8 cellular contexts compared by ENCODE assay signal in the genomic region with DNA sequence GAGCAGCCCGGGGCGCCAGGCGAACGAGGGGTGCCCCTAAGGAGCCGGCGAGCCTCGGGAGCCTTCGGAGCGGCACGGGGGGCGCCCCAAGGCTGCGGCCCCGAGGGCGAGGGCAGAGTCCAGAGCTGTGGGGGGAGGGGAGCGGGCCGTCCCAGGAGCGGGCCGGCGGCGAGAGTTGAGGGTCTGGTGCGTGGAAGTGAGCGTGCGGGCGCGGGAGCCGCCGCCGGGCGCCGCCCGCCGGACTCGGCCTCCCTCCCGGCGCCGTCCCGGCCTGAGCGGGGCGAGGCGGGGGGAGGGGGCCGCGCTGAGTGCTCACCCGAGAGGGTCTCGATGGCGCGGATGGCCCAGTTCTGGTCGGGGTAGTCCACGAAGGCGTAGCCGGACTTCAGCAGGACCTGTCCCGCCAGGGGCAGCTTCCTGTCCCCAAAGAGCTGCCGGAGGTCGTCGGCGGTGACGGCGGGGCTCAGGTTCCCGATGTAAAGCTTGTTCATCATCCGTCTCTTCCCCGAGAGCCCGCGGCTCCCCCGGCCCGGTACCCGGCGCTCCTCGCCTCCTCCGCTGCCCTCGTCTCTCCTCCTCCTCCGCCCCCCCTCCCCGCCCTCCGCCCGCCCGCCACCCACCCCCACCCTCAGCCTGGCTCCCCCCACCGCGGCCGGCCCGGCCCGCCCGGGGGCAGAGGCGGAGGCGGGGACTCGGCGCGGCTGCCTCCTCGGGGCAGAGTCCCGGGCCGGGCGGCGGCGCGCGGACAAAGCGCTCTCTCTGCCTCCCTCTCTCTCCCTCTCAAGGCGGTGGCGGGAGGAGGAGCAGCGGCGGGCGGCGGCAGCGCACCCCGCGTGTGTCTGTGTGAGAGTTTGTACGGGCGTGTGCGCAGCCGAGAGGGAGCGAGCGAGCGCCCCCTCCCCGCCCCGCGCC. TPM values are rescaled to one million over a fixed set of nuclear protein-coding genes. Genes with fewer than 3 reads are reported as not detected.
DNase-seq lines count a peak whose midpoint lies in the region; ATAC-seq lines count a peak whose summit lies in the region.

A gene (minus strand): TSS at position 576 of the 912 bp plus-strand sequence. CDS start 82 bp downstream, at position 494.

- H3K9ac ChIP-seq in SK-N-MC (ENCODE audit: insufficient read length), result peak within 1 kb of the TSS; percentile 97

- ATAC-seq in GM18867 (IDR thresholded peaks at IDR 0.05; ENCODE audit: unreplicated experiment) (peak; percentile 79), HG03460 (IDR thresholded peaks at IDR 0.05; ENCODE audit: unreplicated experiment) (peak; percentile 50), left cardiac atrium (peak; percentile 81 to 87)

- peaks cover 5% of the 10 kb centered on the region; the same call in 1 of the 2 replicates for H3K36me3 ChIP-seq in SK-N-MC (ENCODE audit: insufficient read depth, low read length)

- H3K4me3 ChIP-seq in SK-N-MC, result peak within 1 kb of the TSS; percentile 90

- DNase-seq in AG08395 (ENCODE audit: low spot score) (peak; percentile 80), SK-N-MC (ENCODE audit: low read depth, low spot score) (no peak), amniotic stem cell (lab: John Stamatoyannopoulos, UW) (peak; percentile 55), left cardiac atrium (peak; percentile 74), putamen (ENCODE audit: low spot score) (peak; percentile 25), NCI-H1694 (lab: John Stamatoyannopoulos, UW) (no peak)

- intact Hi-C loops in left cardiac atrium (cut with DNase I), result loop anchor here in 1 of 2 donors (10.0 kb wide), 1 partner anchor 110 kb away; a partner anchor contains a TSS

- H3K27ac ChIP-seq in SK-N-MC, result peak within 1 kb of the TSS; percentile 89

- no peaks in the 10 kb centered on the region for H3K9me3 ChIP-seq in SK-N-MC (ENCODE audit: low read depth, low read length)

RNA-seq across cellular contexts. Expression of the gene that starts here (rescaled TPM):
- total RNA-seq in left cardiac atrium, result 10 to 100 TPM; 12.8 to 14.2 TPM

Comparison
In these comparisons a context has a peak if more than half of its experiments do, and no peak if none do; other contexts are left out.
1. DNase-seq: peak in AG08395 (single experiment), amniotic stem cell (single experiment), left cardiac atrium (single experiment) and putamen (single experiment); none in SK-N-MC (single experiment) and NCI-H1694 (single experiment).
2. Peak in every context shown above with its lines, with median percentiles within 50 percentile points of each other: ATAC-seq.